In genomic region chr14:33758545-33758944, GRCh38 we compare ENCODE assay signal across 7 cellular contexts.
"Had no signal": no experiment of that assay in that cellular context is flagged by ENCODE, and none has a peak within 500 bp of the region (broad histone marks: within the 10 kb centered on the region; RNA-seq: fewer than 3 reads in every experiment).

No MANE protein-coding gene starts in this region.

- H3K27ac ChIP-seq: HL-60 had no signal

- H2AFZ ChIP-seq: GM23338 had no signal

- H3K4me2 ChIP-seq: GM23338 had no signal

- H3K9me3 ChIP-seq: HAP-1 had no signal

- DNase-seq: H7, HFFc6, KG1 had no signal

- H3K36me3 ChIP-seq: HAP-1 had no signal

- H3K4me3 ChIP-seq: GM23338, HAP-1 had no signal

- ATAC-seq: GM23338, HCT116 had no signal
